10 cellular contexts compared by ENCODE assay signal in genomic region chr14:64915797-64916196, GRCh38. TPM values are rescaled to one million over a fixed set of nuclear protein-coding genes. Genes with fewer than 3 reads are reported as not detected.
DNase-seq lines count a peak whose midpoint lies in the region; ATAC-seq, FAIRE-seq and TF ChIP-seq lines count a peak whose summit lies in the region.
"Had no signal": no experiment of that assay in that cellular context is flagged by ENCODE, and none has a peak within 500 bp of the region (broad histone marks: within the 10 kb centered on the region; RNA-seq: fewer than 3 reads in every experiment).

No MANE protein-coding gene starts in this region.

- H3K9me3 ChIP-seq in parathyroid adenoma (ENCODE audit: control insufficient read depth, low read length), result no peaks in the 10 kb centered on the region
- H3K9me3 ChIP-seq in tibial nerve, result no peaks in the 10 kb centered on the region
- no peaks in the 10 kb centered on the region for H3K9me3 ChIP-seq in kidney (ENCODE audit: control insufficient read depth in 1 of 2, low read length in 2 of 2)
- H3K9me3 ChIP-seq: lower lobe of right lung, Peyer's patch had no signal

- H3K27me3 Mint-ChIP-seq in central memory CD8-positive, alpha-beta T cell, result peaks cover 8% of the 10 kb centered on the region

- peak overlapping the region; percentile 98 for H3K27ac Mint-ChIP-seq in central memory CD8-positive, alpha-beta T cell (ENCODE audit: low read depth)

- peaks cover 60% of the 10 kb centered on the region for H3K4me1 Mint-ChIP-seq in central memory CD8-positive, alpha-beta T cell

- TF ChIP-seq CTCF in parathyroid adenoma (IDR thresholded peaks at IDR 0.05) (no peak), tibial nerve (IDR thresholded peaks at IDR 0.05) (no peak), kidney (IDR thresholded peaks at IDR 0.05; ENCODE audit: borderline replicate concordance, extremely low read depth, insufficient read depth) (no peak)

- ATAC-seq in central memory CD8-positive, alpha-beta T cell (replicated peaks; ENCODE audit: extremely low read depth, poor library complexity, severe bottlenecking), result no peak
- ATAC-seq: lower lobe of right lung had no signal

- H3K4me1 ChIP-seq in parathyroid adenoma (peaks cover 5% of the 10 kb centered on the region), tibial nerve (peaks cover 0 to 50% (median 15%) of the 10 kb centered on the region in 4 donors), kidney (ENCODE audit: control insufficient read depth in 1 of 2, insufficient read depth in 1 of 2, low read depth in 1 of 2, low read length in 2 of 2) (peaks cover 9 to 16% of the 10 kb centered on the region in 2 donors)

- no peak for DNase-seq in GM12891 (ENCODE audit: insufficient read length, low spot score)
- DNase-seq in NOMO-1 treated with dmso at 0.1 percent for 144 hours (lab: John Stamatoyannopoulos, UW; ENCODE audit: unreplicated experiment), result peak; percentile 15
- DNase-seq in central memory CD8-positive, alpha-beta T cell (ENCODE audit: low spot score in 2 of 2), result no peak
- DNase-seq in Ammon's horn (ENCODE audit: low spot score), result no peak
- no peak for DNase-seq in tibial nerve (ENCODE audit: low spot score in 2 of 2)
- DNase-seq in kidney, result no peak
- DNase-seq: H7, lower lobe of right lung, Peyer's patch had no signal

- H3K9ac ChIP-seq in parathyroid adenoma (no peak overlapping the region), kidney (ENCODE audit: low read length in 2 of 2) (no peak overlapping the region)

- H3K27me3 ChIP-seq in parathyroid adenoma (ENCODE audit: control insufficient read depth, insufficient read depth, low read length) (no peaks in the 10 kb centered on the region), tibial nerve (no peaks in the 10 kb centered on the region)
- H3K27me3 ChIP-seq: Peyer's patch had no signal

- no peaks in the 10 kb centered on the region for H3K9me3 Mint-ChIP-seq in central memory CD8-positive, alpha-beta T cell

- H2AFZ ChIP-seq in parathyroid adenoma, result no peak overlapping the region

- peak overlapping the region; percentile 93 for H3K4me3 Mint-ChIP-seq in central memory CD8-positive, alpha-beta T cell

- peaks cover 20% of the 10 kb centered on the region for H3K36me3 Mint-ChIP-seq in central memory CD8-positive, alpha-beta T cell (ENCODE audit: insufficient read depth)

- H3K27ac ChIP-seq in parathyroid adenoma (no peak overlapping the region), tibial nerve (no peak overlapping the region), kidney (ENCODE audit: low read depth in 2 of 2, low read length in 2 of 2) (no peak overlapping the region)

- WGBS in tibial nerve, 2 donors, result 89 to 96% methylated on average over 2 of the region's 2 CpGs

- intact Hi-C loops in kidney (cut with DNase I), result no loop called here

- H3K36me3 ChIP-seq in parathyroid adenoma (ENCODE audit: control insufficient read depth, insufficient read depth, low read length), result no peaks in the 10 kb centered on the region
- no peaks in the 10 kb centered on the region for H3K36me3 ChIP-seq in tibial nerve
- H3K36me3 ChIP-seq in kidney (ENCODE audit: control insufficient read depth in 1 of 2, insufficient read depth in 2 of 2, low read length in 2 of 2), result no peaks in the 10 kb centered on the region
- H3K36me3 ChIP-seq: lower lobe of right lung, Peyer's patch had no signal

- FAIRE-seq in GM12891 (lab: Jason Lieb, UNC), result peak; percentile 45
- no peak for FAIRE-seq in kidney (lab: Jason Lieb, UNC)

- H3K4me2 ChIP-seq in parathyroid adenoma (ENCODE audit: low read length), result peak overlapping the region; percentile 77

- TF ChIP-seq POLR2A in GM12891 (IDR thresholded peaks at IDR 0.05; ENCODE audit: low read depth, low read length) (no peak), tibial nerve (IDR thresholded peaks at IDR 0.05) (no peak)

- H3K79me2 ChIP-seq in parathyroid adenoma, result peaks cover 45% of the 10 kb centered on the region

- H3K4me3 ChIP-seq in parathyroid adenoma (ENCODE audit: low read depth, low read length) (no peak overlapping the region), tibial nerve (peak overlapping the region in 1 of 4 donors; percentile 97), kidney (ENCODE audit: low read length in 2 of 2) (peak overlapping the region in 1 of 2 donors; percentile 90)

- TF ChIP-seq EP300 in tibial nerve (IDR thresholded peaks at IDR 0.05), result no peak

TF ChIP-seq in GM12891, 5 proteins besides CTCF, POLR2A, EP300 and RAD21:
- TF ChIP-seq PAX5 (IDR thresholded peaks at IDR 0.05; ENCODE audit: insufficient read depth, low read length, severe bottlenecking), result no peak
- 0 out of 2 replicates have a peak, but pooled peaks have one; percentile 19 for TF ChIP-seq SPI1 (IDR thresholded peaks at IDR 0.05; ENCODE audit: low read depth, low read length)

RNA-seq across cellular contexts. Expression of gene CHURC1, which starts 1.5 kb away (rescaled TPM):
- polyA plus RNA-seq in GM12891 (2012; ENCODE audit: low read depth, missing spikeins), result 60.3 TPM
- 100 to 1,000 TPM in 1 of 4 donors, 10 to 100 TPM in 3; 75.0 to 131 (median 89.1) TPM for total RNA-seq in tibial nerve
- 70.4 TPM for total RNA-seq in kidney
- polyA plus RNA-seq in kidney (ENCODE audit: insufficient read depth, low read depth, low replicate concordance), result 41.0 TPM

RNA-seq across cellular contexts. Expression of gene GPX2, which starts 26.7 kb away (rescaled TPM):
- polyA plus RNA-seq in GM12891 (2012; ENCODE audit: low read depth, missing spikeins), result not detected
- total RNA-seq in tibial nerve, result not detected
- 8.4 TPM for total RNA-seq in kidney
- 60.0 TPM for polyA plus RNA-seq in kidney (ENCODE audit: insufficient read depth, low read depth, low replicate concordance)
- total RNA-seq: lower lobe of right lung had no signal

RNA-seq across cellular contexts. Expression of gene SPTB, which starts 36.1 kb away (rescaled TPM):
- 0.09 TPM for polyA plus RNA-seq in GM12891 (2012; ENCODE audit: low read depth, missing spikeins)
- total RNA-seq in tibial nerve (10 to 100 TPM in 2 of 4 donors, 1 to 10 TPM in 2; 4.5 to 12.6 (median 9.2) TPM), kidney (1.7 TPM)
- 2.2 TPM for polyA plus RNA-seq in kidney (ENCODE audit: insufficient read depth, low read depth, low replicate concordance)

RNA-seq across cellular contexts. Expression of gene RAB15, which starts 56.3 kb away (rescaled TPM):
- polyA plus RNA-seq in GM12891 (2012; ENCODE audit: low read depth, missing spikeins), result 6.7 TPM
- total RNA-seq in tibial nerve (1 to 10 TPM in 1 of 4 donors, under 1 TPM in 2, not detected in 1; 0.22 to 2.4 (median 0.42) TPM), kidney (18.3 TPM)
- 21.7 TPM for polyA plus RNA-seq in kidney (ENCODE audit: insufficient read depth, low read depth, low replicate concordance)
